In the genomic region with DNA sequence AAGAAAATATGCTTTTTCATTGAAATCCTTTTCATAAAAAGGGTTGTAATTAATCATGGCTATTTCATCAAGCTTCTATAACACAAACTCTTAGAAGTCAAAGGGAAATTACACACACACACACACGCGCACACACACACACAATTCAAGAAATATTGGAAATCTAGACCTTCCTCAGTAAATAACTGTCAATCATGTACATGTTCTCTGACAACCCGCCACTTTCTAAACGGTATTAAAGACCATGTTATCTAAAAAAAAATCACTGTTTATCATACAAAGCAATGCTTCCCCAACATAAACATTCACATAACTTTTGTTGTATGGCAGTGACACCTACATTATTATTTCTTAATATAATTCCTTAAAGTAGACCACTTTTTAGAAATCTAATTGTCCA, we compare ENCODE assay signal across 35 cellular contexts.
"Had no signal": no experiment of that assay in that cellular context is flagged by ENCODE, and none has a peak within 500 bp of the region (broad histone marks: within the 10 kb centered on the region; RNA-seq: fewer than 3 reads in every experiment).

No MANE protein-coding gene starts in this region.

- H3K9me3 ChIP-seq: MG63 had no signal

- H3K4me3 ChIP-seq: MG63 had no signal

- H3K27ac ChIP-seq: KMS-11 had no signal

- H3K27me3 ChIP-seq: MG63 had no signal

- H3K36me3 ChIP-seq: MG63 had no signal

- H3K4me2 ChIP-seq: KMS-11 had no signal

- H3K9ac ChIP-seq: KMS-11 had no signal

- DNase-seq: Karpas-422, Kasumi-1, MG63, MM.1S, MV-4-11, NCI-H1048, NCI-H1092, NCI-H1092 treated with DMSO at 0.1 percent for 48 hours, NCI-H1105, NCI-H1105 treated with DMSO at 0.1 percent for 48 hours, NCI-H1417, NCI-H1417 treated with DMSO at 0.1 percent for 48 hours, NCI-H1436, NCI-H1436 treated with DMSO at 0.1 percent for 48 hours, NCI-H146, NCI-H1694, NCI-H1694 treated with DMSO at 0.1 percent for 48 hours, NCI-H187, NCI-H187 treated with DMSO at 0.1 percent for 48 hours, NCI-H1930, NCI-H2029, NCI-H2029 treated with DMSO at 0.1 percent for 48 hours, NCI-H2081, NCI-H2081 treated with DMSO at 0.1 percent for 48 hours, NCI-H2107, NCI-H2171, NCI-H2171 treated with DMSO at 0.1 percent for 48 hours, NCI-H2227 treated with DMSO at 0.1 percent for 48 hours, NCI-H226, NCI-H345, NCI-H446, NCI-H446 treated with DMSO at 0.1 percent for 48 hours, NCI-H510A, NCI-H510A treated with DMSO at 0.1 percent for 48 hours had no signal
